ENCODE assay signal across 1 cellular context in the genomic region with DNA sequence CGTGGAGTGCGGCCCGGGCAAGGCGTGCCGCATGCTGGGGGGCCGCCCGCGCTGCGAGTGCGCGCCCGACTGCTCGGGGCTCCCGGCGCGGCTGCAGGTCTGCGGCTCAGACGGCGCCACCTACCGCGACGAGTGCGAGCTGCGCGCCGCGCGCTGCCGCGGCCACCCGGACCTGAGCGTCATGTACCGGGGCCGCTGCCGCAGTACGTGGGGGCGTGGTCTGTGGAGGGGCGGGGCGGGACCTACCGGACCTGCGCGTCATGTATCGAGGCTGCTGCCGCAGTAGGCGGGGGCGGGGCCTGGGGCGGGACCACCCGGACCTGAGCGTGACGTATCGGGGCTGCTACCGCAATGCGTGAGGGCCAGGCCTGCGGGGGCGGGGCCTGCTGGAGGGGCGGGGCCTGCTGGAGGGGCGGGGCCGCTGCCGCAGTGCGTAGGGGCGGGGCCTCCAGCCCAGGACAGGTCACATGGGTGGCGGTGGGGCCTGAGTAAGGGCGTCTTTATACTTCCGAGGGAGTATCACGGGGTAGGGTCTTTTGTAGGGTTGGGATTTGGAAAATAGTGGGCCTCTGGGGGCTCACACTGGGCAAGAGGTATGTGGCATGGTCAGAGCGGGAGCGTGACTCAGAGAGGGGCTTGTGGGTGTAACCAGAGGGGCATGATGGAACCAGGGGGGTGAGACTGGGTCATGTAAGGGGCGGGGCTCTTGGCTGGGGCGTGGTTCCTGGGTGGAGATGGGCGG.
A peak's percentile ranks its signal among the peaks of the same experiment; 100 is the strongest.
TF ChIP-seq lines count a peak whose summit lies in the region.

No MANE protein-coding gene starts in this region.

TF ChIP-seq in H1, 55 proteins besides CTCF, POLR2A, EP300 and RAD21:
- TF ChIP-seq JUND (IDR thresholded peaks at IDR 0.05; ENCODE audit: low read length) = peak; percentile 43; the same call in 1 of the 2 replicates
- TF ChIP-seq PHF8 (conservative IDR thresholded peaks at IDR 0.05; ENCODE audit: low read depth, low read length) = peak; percentile 56
- TF ChIP-seq RXRA (IDR thresholded peaks at IDR 0.05; ENCODE audit: insufficient read depth, low read depth, low read length) = no peak
- no peak for TF ChIP-seq KDM1A (IDR thresholded peaks at IDR 0.05; ENCODE audit: borderline replicate concordance, low read length)
- peak; percentile 92 for TF ChIP-seq KDM4A (IDR thresholded peaks at IDR 0.05; ENCODE audit: low read depth, low read length, severe bottlenecking)
- TF ChIP-seq, protein P1, sequence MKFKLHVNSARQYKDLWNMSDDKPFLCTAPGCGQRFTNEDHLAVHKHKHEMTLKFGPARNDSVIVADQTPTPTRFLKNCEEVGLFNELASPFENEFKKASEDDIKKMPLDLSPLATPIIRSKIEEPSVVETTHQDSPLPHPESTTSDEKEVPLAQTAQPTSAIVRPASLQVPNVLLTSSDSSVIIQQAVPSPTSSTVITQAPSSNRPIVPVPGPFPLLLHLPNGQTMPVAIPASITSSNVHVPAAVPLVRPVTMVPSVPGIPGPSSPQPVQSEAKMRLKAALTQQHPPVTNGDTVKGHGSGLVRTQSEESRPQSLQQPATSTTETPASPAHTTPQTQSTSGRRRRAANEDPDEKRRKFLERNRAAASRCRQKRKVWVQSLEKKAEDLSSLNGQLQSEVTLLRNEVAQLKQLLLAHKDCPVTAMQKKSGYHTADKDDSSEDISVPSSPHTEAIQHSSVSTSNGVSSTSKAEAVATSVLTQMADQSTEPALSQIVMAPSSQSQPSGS (IDR thresholded peaks at IDR 0.05; ENCODE audit: low read length) = no peak
- 0 out of 2 replicates have a peak, but pooled peaks have one; percentile 6 for TF ChIP-seq TBP (IDR thresholded peaks at IDR 0.05; ENCODE audit: low read depth, low read length)
- no peak for TF ChIP-seq SIRT6 (IDR thresholded peaks at IDR 0.05; ENCODE audit: low read length)
- TF ChIP-seq TEAD4 (IDR thresholded peaks at IDR 0.05; ENCODE audit: low read depth, low read length) = no peak
- TF ChIP-seq CBX8 (IDR thresholded peaks at IDR 0.05; ENCODE audit: borderline replicate concordance, low read depth, low read length) = no peak
- 0 out of 4 replicates have a peak, but pooled peaks of 1 of the 2 experiments have one; percentile 66 for TF ChIP-seq SIN3A (conservative IDR thresholded peaks at IDR 0.05 in 1 of 2, IDR thresholded peaks at IDR 0.05 in 1 of 2; ENCODE audit: low read depth in 1 of 2, low read length in 2 of 2)
- TF ChIP-seq SP4 (IDR thresholded peaks at IDR 0.05; ENCODE audit: low read length) = peak; percentile 92
- no peak for TF ChIP-seq CEBPB (IDR thresholded peaks at IDR 0.05; ENCODE audit: low read depth, low read length)
- no peak; the same call in 1 of the 2 replicates for TF ChIP-seq SP1 (IDR thresholded peaks at IDR 0.05; ENCODE audit: low read depth, low read length)
- no peak for TF ChIP-seq NANOG (IDR thresholded peaks at IDR 0.05; ENCODE audit: insufficient read depth, low read depth, low read length, poor library complexity, severe bottlenecking)
- no peak for TF ChIP-seq MAFK (IDR thresholded peaks at IDR 0.05; ENCODE audit: low read depth, low read length)
- TF ChIP-seq, protein P2, sequence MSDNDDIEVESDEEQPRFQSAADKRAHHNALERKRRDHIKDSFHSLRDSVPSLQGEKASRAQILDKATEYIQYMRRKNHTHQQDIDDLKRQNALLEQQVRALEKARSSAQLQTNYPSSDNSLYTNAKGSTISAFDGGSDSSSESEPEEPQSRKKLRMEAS (IDR thresholded peaks at IDR 0.05) = peak; percentile 11; the same call in 1 of the 2 replicates
- no peak for TF ChIP-seq BACH1 (IDR thresholded peaks at IDR 0.05; ENCODE audit: low read length)
- TF ChIP-seq BRCA1 (IDR thresholded peaks at IDR 0.05; ENCODE audit: low read depth, low read length) = no peak
- TF ChIP-seq HDAC6 (IDR thresholded peaks at IDR 0.05; ENCODE audit: low read depth, low read length) = no peak
- TF ChIP-seq, protein P3, sequence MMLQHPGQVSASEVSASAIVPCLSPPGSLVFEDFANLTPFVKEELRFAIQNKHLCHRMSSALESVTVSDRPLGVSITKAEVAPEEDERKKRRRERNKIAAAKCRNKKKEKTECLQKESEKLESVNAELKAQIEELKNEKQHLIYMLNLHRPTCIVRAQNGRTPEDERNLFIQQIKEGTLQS (IDR thresholded peaks at IDR 0.05; ENCODE audit: insufficient read depth, low read depth, low read length) = 0 out of 2 replicates have a peak, but pooled peaks have one; percentile 33
- peak; percentile 80 for TF ChIP-seq CREB1 (IDR thresholded peaks at IDR 0.05)
- TF ChIP-seq RFX5 (IDR thresholded peaks at IDR 0.05; ENCODE audit: borderline replicate concordance, low read depth, low read length) = no peak
- TF ChIP-seq RBBP5 (IDR thresholded peaks at IDR 0.05; ENCODE audit: borderline replicate concordance, low read depth, low read length) = 0 out of 2 replicates have a peak, but pooled peaks have one; percentile 4
- no peak for TF ChIP-seq ZNF274 (IDR thresholded peaks at IDR 0.05; ENCODE audit: borderline replicate concordance, extremely low read depth, low read length)
- TF ChIP-seq CBX5 (IDR thresholded peaks at IDR 0.05; ENCODE audit: low read depth, low read length) = no peak
- TF ChIP-seq NRF1 (IDR thresholded peaks at IDR 0.05; ENCODE audit: low read depth, low read length) = 0 out of 2 replicates have a peak, but pooled peaks have one; percentile 6
- no peak for TF ChIP-seq GABPA (IDR thresholded peaks at IDR 0.05; ENCODE audit: borderline replicate concordance, insufficient read depth, low read length)
- TF ChIP-seq POLR2AphosphoS5 (IDR thresholded peaks at IDR 0.05; ENCODE audit: low read depth, low read length) = peak; percentile 31; the same call in 1 of the 2 replicates
- TF ChIP-seq BCL11A (IDR thresholded peaks at IDR 0.05; ENCODE audit: low read depth in 2 of 2, low read length in 2 of 2) = no peak
- no peak for TF ChIP-seq EGR1 (IDR thresholded peaks at IDR 0.05; ENCODE audit: borderline replicate concordance, low read depth, low read length)
- no peak for TF ChIP-seq SAP30 (IDR thresholded peaks at IDR 0.05; ENCODE audit: insufficient read depth, insufficient replicate concordance, low read length)
- TF ChIP-seq, protein P4, sequence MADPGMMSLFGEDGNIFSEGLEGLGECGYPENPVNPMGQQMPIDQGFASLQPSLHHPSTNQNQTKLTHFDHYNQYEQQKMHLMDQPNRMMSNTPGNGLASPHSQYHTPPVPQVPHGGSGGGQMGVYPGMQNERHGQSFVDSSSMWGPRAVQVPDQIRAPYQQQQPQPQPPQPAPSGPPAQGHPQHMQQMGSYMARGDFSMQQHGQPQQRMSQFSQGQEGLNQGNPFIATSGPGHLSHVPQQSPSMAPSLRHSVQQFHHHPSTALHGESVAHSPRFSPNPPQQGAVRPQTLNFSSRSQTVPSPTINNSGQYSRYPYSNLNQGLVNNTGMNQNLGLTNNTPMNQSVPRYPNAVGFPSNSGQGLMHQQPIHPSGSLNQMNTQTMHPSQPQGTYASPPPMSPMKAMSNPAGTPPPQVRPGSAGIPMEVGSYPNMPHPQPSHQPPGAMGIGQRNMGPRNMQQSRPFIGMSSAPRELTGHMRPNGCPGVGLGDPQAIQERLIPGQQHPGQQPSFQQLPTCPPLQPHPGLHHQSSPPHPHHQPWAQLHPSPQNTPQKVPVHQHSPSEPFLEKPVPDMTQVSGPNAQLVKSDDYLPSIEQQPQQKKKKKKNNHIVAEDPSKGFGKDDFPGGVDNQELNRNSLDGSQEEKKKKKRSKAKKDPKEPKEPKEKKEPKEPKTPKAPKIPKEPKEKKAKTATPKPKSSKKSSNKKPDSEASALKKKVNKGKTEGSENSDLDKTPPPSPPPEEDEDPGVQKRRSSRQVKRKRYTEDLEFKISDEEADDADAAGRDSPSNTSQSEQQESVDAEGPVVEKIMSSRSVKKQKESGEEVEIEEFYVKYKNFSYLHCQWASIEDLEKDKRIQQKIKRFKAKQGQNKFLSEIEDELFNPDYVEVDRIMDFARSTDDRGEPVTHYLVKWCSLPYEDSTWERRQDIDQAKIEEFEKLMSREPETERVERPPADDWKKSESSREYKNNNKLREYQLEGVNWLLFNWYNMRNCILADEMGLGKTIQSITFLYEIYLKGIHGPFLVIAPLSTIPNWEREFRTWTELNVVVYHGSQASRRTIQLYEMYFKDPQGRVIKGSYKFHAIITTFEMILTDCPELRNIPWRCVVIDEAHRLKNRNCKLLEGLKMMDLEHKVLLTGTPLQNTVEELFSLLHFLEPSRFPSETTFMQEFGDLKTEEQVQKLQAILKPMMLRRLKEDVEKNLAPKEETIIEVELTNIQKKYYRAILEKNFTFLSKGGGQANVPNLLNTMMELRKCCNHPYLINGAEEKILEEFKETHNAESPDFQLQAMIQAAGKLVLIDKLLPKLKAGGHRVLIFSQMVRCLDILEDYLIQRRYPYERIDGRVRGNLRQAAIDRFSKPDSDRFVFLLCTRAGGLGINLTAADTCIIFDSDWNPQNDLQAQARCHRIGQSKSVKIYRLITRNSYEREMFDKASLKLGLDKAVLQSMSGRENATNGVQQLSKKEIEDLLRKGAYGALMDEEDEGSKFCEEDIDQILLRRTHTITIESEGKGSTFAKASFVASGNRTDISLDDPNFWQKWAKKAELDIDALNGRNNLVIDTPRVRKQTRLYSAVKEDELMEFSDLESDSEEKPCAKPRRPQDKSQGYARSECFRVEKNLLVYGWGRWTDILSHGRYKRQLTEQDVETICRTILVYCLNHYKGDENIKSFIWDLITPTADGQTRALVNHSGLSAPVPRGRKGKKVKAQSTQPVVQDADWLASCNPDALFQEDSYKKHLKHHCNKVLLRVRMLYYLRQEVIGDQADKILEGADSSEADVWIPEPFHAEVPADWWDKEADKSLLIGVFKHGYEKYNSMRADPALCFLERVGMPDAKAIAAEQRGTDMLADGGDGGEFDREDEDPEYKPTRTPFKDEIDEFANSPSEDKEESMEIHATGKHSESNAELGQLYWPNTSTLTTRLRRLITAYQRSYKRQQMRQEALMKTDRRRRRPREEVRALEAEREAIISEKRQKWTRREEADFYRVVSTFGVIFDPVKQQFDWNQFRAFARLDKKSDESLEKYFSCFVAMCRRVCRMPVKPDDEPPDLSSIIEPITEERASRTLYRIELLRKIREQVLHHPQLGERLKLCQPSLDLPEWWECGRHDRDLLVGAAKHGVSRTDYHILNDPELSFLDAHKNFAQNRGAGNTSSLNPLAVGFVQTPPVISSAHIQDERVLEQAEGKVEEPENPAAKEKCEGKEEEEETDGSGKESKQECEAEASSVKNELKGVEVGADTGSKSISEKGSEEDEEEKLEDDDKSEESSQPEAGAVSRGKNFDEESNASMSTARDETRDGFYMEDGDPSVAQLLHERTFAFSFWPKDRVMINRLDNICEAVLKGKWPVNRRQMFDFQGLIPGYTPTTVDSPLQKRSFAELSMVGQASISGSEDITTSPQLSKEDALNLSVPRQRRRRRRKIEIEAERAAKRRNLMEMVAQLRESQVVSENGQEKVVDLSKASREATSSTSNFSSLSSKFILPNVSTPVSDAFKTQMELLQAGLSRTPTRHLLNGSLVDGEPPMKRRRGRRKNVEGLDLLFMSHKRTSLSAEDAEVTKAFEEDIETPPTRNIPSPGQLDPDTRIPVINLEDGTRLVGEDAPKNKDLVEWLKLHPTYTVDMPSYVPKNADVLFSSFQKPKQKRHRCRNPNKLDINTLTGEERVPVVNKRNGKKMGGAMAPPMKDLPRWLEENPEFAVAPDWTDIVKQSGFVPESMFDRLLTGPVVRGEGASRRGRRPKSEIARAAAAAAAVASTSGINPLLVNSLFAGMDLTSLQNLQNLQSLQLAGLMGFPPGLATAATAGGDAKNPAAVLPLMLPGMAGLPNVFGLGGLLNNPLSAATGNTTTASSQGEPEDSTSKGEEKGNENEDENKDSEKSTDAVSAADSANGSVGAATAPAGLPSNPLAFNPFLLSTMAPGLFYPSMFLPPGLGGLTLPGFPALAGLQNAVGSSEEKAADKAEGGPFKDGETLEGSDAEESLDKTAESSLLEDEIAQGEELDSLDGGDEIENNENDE (IDR thresholded peaks at IDR 0.05; ENCODE audit: insufficient replicate concordance, low read length) = no peak
- TF ChIP-seq, protein P5, sequence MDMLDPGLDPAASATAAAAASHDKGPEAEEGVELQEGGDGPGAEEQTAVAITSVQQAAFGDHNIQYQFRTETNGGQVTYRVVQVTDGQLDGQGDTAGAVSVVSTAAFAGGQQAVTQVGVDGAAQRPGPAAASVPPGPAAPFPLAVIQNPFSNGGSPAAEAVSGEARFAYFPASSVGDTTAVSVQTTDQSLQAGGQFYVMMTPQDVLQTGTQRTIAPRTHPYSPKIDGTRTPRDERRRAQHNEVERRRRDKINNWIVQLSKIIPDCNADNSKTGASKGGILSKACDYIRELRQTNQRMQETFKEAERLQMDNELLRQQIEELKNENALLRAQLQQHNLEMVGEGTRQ (IDR thresholded peaks at IDR 0.05; ENCODE audit: low read length) = peak; percentile 55
- TF ChIP-seq TCF12 (IDR thresholded peaks at IDR 0.05; ENCODE audit: low read depth, low read length) = no peak
- TF ChIP-seq ASH2L (IDR thresholded peaks at IDR 0.05; ENCODE audit: low read length) = no peak
- no peak for TF ChIP-seq SIX5 (IDR thresholded peaks at IDR 0.05; ENCODE audit: low read depth, low read length)
- no peak for TF ChIP-seq EZH2 (IDR thresholded peaks at IDR 0.05; ENCODE audit: low read depth, low read length, severe bottlenecking)
- TF ChIP-seq TAF1 (IDR thresholded peaks at IDR 0.05; ENCODE audit: low read depth, low read length) = peak; percentile 37
- TF ChIP-seq KDM5A (IDR thresholded peaks at IDR 0.05; ENCODE audit: low read length) = no peak
- no peak for TF ChIP-seq FOSL1 (IDR thresholded peaks at IDR 0.05; ENCODE audit: insufficient read depth, low read depth, low read length)
- TF ChIP-seq SUZ12 (IDR thresholded peaks at IDR 0.05; ENCODE audit: low read length) = no peak
- no peak for TF ChIP-seq TAF7 (optimal IDR thresholded peaks at IDR 0.05; ENCODE audit: borderline replicate concordance, low read depth, low read length)
- no peak for TF ChIP-seq YY1 (IDR thresholded peaks at IDR 0.05; ENCODE audit: low read depth, low read length)
